ENCODE assay signal across 19 cellular contexts in the genomic region with DNA sequence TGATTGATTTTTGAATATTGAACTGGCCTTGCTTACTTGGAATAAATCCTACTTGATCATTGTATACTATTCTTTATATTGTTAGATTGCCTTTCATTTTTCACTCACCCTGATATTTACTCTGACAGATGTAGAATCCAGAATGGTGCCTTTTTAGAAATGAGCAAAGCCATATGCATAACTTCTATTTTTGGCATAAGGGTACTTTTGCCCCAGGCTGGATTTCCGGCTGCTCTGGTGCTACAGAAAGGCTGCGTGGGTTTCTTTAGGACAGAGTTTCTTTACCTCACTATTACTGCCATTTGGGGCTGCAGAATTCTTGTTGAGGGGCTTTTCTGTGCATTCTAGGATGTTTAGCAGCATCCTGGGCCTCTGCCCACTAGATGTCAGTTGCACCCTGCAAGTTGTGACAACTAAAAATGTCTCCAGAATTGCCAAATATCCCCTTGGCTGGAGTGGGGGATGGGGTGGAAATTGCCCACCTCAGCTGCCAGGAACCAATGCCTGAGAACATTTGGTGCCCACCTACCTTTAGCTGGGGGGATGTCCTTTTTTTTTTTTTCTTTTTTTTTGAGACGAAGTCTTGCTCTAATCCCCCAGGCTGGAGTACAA. TPM values are rescaled to one million over a fixed set of nuclear protein-coding genes. Genes with fewer than 3 reads are reported as not detected.
A peak's percentile ranks its signal among the peaks of the same experiment; 100 is the strongest.
DNase-seq lines count a peak whose midpoint lies in the region; ATAC-seq and TF ChIP-seq lines count a peak whose summit lies in the region.
"Had no signal": no experiment of that assay in that cellular context is flagged by ENCODE, and none has a peak within 500 bp of the region (broad histone marks: within the 10 kb centered on the region; RNA-seq: fewer than 3 reads in every experiment).

No MANE protein-coding gene starts in this region.

- intact Hi-C loops in MCF 10A (cut with micrococcal nuclease): no loop called here
- intact Hi-C loops in breast epithelium (cut with DNase I; ENCODE audit: low total_unique reads): loop anchor here (10.0 kb wide), 1 partner anchor 53 kb away; a partner anchor contains a TSS
- intact Hi-C loops in Calu3 (cut with micrococcal nuclease; ENCODE audit: unreplicated experiment): loop anchor here (5.0 kb wide), 1 partner anchor 180 kb away; no protein-coding TSS in a partner anchor

- H3K4me3 ChIP-seq in breast epithelium (no peak overlapping the region), SK-N-SH (ENCODE audit: low read depth in 2 of 2, low read length in 1 of 2) (no peak overlapping the region)
- H3K4me3 ChIP-seq: SJCRH30 had no signal

- no peak overlapping the region for H3K4me2 ChIP-seq in SK-N-SH

- ATAC-seq in stimulated activated naive B cell treated with anti-CD40 and anti-IgM and Interleukin-4, amounts not matched to agents 10 μg/mL and 1 μg/mL and 100 μg/mL, for 72 hours (replicated peaks): no peak

- WGBS in SK-N-SH (ENCODE audit: low lambda C conversion rate): 80% methylated on average over 3 of the region's 3 CpGs

- no peaks in the 10 kb centered on the region for H3K9me2 ChIP-seq in SK-N-SH

- no peaks in the 10 kb centered on the region for H3K27me3 Mint-ChIP-seq in MCF 10A (ENCODE audit: insufficient read depth, unreplicated experiment)
- H3K27me3 Mint-ChIP-seq in stimulated activated naive B cell treated with anti-CD40 and anti-IgM and Interleukin-4, amounts not matched to agents 10 μg/mL and 1 μg/mL and 100 μg/mL, for 72 hours: no peaks in the 10 kb centered on the region
- H3K27me3 Mint-ChIP-seq in Calu3 (ENCODE audit: unreplicated experiment): no peaks in the 10 kb centered on the region
- H3K27me3 Mint-ChIP-seq: CD4-positive, alpha-beta memory T cell had no signal

- peaks cover 7% of the 10 kb centered on the region for H3K36me3 Mint-ChIP-seq in MCF 10A (ENCODE audit: insufficient read depth, unreplicated experiment)
- H3K36me3 Mint-ChIP-seq in stimulated activated naive B cell treated with anti-CD40 and anti-IgM and Interleukin-4, amounts not matched to agents 10 μg/mL and 1 μg/mL and 100 μg/mL, for 72 hours: peaks cover 12 to 32% of the 10 kb centered on the region in 2 donors
- H3K36me3 Mint-ChIP-seq in Calu3 (ENCODE audit: insufficient read depth, unreplicated experiment): no peaks in the 10 kb centered on the region

- no peak for TF ChIP-seq RAD21 in SK-N-SH (IDR thresholded peaks at IDR 0.05; ENCODE audit: low read length)

- no TSS peak for BruUV-seq in MCF 10A (replicated peaks; lab: Mats Ljungman, UMichigan)
- BruUV-seq in Calu3 (replicated peaks; lab: Mats Ljungman, UMichigan): no TSS peak

- POLR2A ChIA-PET in MCF 10A (lab: Yijun Ruan, JAX): interaction anchor here (0.5 kb wide), 1 partner anchor 151 kb away, joined by 3 read pairs; no protein-coding TSS in a partner anchor
- POLR2A ChIA-PET in SK-N-SH (lab: Yijun Ruan, JAX): no interaction called here

- H3K9me3 Mint-ChIP-seq in MCF 10A (ENCODE audit: unreplicated experiment) (no peaks in the 10 kb centered on the region), Calu3 (ENCODE audit: low read depth, unreplicated experiment) (no peaks in the 10 kb centered on the region)
- peaks cover 0 to 2% of the 10 kb centered on the region in 2 donors for H3K9me3 Mint-ChIP-seq in stimulated activated naive B cell treated with anti-CD40 and anti-IgM and Interleukin-4, amounts not matched to agents 10 μg/mL and 1 μg/mL and 100 μg/mL, for 72 hours
- H3K9me3 Mint-ChIP-seq: HFFc6 had no signal

- H3K9me3 ChIP-seq in breast epithelium (no peaks in the 10 kb centered on the region), SK-N-SH (no peaks in the 10 kb centered on the region)

- H3K27ac ChIP-seq in breast epithelium (no peak overlapping the region), SK-N-SH (ENCODE audit: low read depth in 2 of 2, low read length in 1 of 2) (no peak overlapping the region)
- H3K27ac ChIP-seq: SJCRH30 had no signal

- H3K36me3 ChIP-seq in breast epithelium (no peaks in the 10 kb centered on the region), SK-N-SH (replicated peaks in 1 of 2; ENCODE audit: control insufficient read depth in 1 of 2, insufficient read depth in 2 of 2, low read length in 1 of 2) (peaks cover 0 to 4% of the 10 kb centered on the region in 2 experiments)
- H3K36me3 ChIP-seq: SJCRH30 had no signal

- no peak for DNase-seq in MCF 10A (ENCODE audit: unreplicated experiment)
- no peak for DNase-seq in breast epithelium (ENCODE audit: low spot score in 2 of 2)
- peak; percentile 20 for DNase-seq in RPMI7951 (ENCODE audit: low read depth)
- DNase-seq in foreskin melanocyte: peak; percentile 22
- DNase-seq in stimulated activated naive B cell treated with anti-CD40 and anti-IgM and Interleukin-4, amounts not matched to agents 10 μg/mL and 1 μg/mL and 100 μg/mL, for 72 hours: no peak
- no peak for DNase-seq in SK-N-SH
- DNase-seq in Calu3: no peak
- no peak for DNase-seq in germinal center (ENCODE audit: low spot score)
- DNase-seq: CD4-positive, alpha-beta memory T cell; HFFc6; IMR-90; Karpas-422; MV-4-11; NCI-H1417 treated with DMSO at 0.1 percent for 48 hours; NCI-H2081; NCI-H2227 treated with DMSO at 0.1 percent for 48 hours; NCI-H524 treated with DMSO at 0.1 percent for 48 hours; SJCRH30; SW 1271 had no signal

- H3K4me1 Mint-ChIP-seq in MCF 10A (ENCODE audit: insufficient read depth, unreplicated experiment) (no peaks in the 10 kb centered on the region), Calu3 (ENCODE audit: low read depth, unreplicated experiment) (no peaks in the 10 kb centered on the region)
- peaks cover 5 to 9% of the 10 kb centered on the region in 2 donors for H3K4me1 Mint-ChIP-seq in stimulated activated naive B cell treated with anti-CD40 and anti-IgM and Interleukin-4, amounts not matched to agents 10 μg/mL and 1 μg/mL and 100 μg/mL, for 72 hours

- H2AFZ ChIP-seq in SK-N-SH (ENCODE audit: low read depth): no peak overlapping the region

- no peaks in the 10 kb centered on the region for H3F3A ChIP-seq in SK-N-SH (replicated peaks; ENCODE audit: insufficient read depth)

- no peak overlapping the region for H3K4me3 Mint-ChIP-seq in MCF 10A (ENCODE audit: unreplicated experiment)
- H3K4me3 Mint-ChIP-seq in stimulated activated naive B cell treated with anti-CD40 and anti-IgM and Interleukin-4, amounts not matched to agents 10 μg/mL and 1 μg/mL and 100 μg/mL, for 72 hours: no peak overlapping the region
- H3K4me3 Mint-ChIP-seq in Calu3 (ENCODE audit: low read depth, unreplicated experiment): no peak overlapping the region
- H3K4me3 Mint-ChIP-seq: CD4-positive, alpha-beta memory T cell; HFFc6 had no signal

- no peak overlapping the region for H3K9ac ChIP-seq in SK-N-SH

- no peak for TF ChIP-seq POLR2A in breast epithelium (IDR thresholded peaks at IDR 0.05)

- H3K27ac Mint-ChIP-seq in MCF 10A (ENCODE audit: low read depth, unreplicated experiment) (peak overlapping the region; percentile 24), Calu3 (ENCODE audit: unreplicated experiment) (no peak overlapping the region)
- no peak overlapping the region for H3K27ac Mint-ChIP-seq in stimulated activated naive B cell treated with anti-CD40 and anti-IgM and Interleukin-4, amounts not matched to agents 10 μg/mL and 1 μg/mL and 100 μg/mL, for 72 hours
- H3K27ac Mint-ChIP-seq: CD4-positive, alpha-beta memory T cell; HFFc6 had no signal

- no peaks in the 10 kb centered on the region for H4K20me1 ChIP-seq in SK-N-SH (ENCODE audit: insufficient read depth)

- H3K79me2 ChIP-seq in SK-N-SH (ENCODE audit: insufficient read depth): no peaks in the 10 kb centered on the region

- no peaks in the 10 kb centered on the region for H3K27me3 ChIP-seq in breast epithelium
- no peaks in the 10 kb centered on the region for H3K27me3 ChIP-seq in SK-N-SH (ENCODE audit: insufficient read depth)
- H3K27me3 ChIP-seq: SJCRH30 had no signal

- no peak for TF ChIP-seq EP300 in SK-N-SH (IDR thresholded peaks at IDR 0.05; ENCODE audit: borderline replicate concordance in 1 of 2, low read depth in 1 of 2, low read length in 1 of 2)

- no peaks in the 10 kb centered on the region for H3K4me1 ChIP-seq in breast epithelium
- peaks cover 0 to 11% of the 10 kb centered on the region in 2 experiments; a peak in 2 of 4 replicates for H3K4me1 ChIP-seq in SK-N-SH (ENCODE audit: control insufficient read depth in 1 of 2, insufficient read depth in 2 of 2, low read depth in 1 of 2, low read length in 1 of 2)
- H3K4me1 ChIP-seq: SJCRH30 had no signal

- CTCF ChIA-PET in MCF 10A (lab: Yijun Ruan, JAX): interaction anchor here (0.6 to 6.4 kb wide), 8 partner anchors 9 to 256 kb away, joined by 3 to 71 read pairs (median 5); a partner anchor contains a TSS
- CTCF ChIA-PET in SK-N-SH (lab: Yijun Ruan, JAX): interaction anchor here (1.8 to 7.1 kb wide), 2 partner anchors 26 to 50 kb away, joined by 9 to 108 read pairs; a partner anchor contains a TSS
- CTCF ChIA-PET in Calu3 (lab: Charles Lee): no interaction called here

- TF ChIP-seq CTCF in MCF 10A (IDR thresholded peaks at IDR 0.05; ENCODE audit: unreplicated experiment) (no peak), breast epithelium (IDR thresholded peaks at IDR 0.05) (no peak), SK-N-SH (IDR thresholded peaks at IDR 0.05) (no peak), Calu3 (IDR thresholded peaks at IDR 0.05; ENCODE audit: unreplicated experiment) (no peak)

TF ChIP-seq in SK-N-SH, 30 proteins besides CTCF, POLR2A, EP300 and RAD21 (continues in another document):
- TF ChIP-seq, protein P1, sequence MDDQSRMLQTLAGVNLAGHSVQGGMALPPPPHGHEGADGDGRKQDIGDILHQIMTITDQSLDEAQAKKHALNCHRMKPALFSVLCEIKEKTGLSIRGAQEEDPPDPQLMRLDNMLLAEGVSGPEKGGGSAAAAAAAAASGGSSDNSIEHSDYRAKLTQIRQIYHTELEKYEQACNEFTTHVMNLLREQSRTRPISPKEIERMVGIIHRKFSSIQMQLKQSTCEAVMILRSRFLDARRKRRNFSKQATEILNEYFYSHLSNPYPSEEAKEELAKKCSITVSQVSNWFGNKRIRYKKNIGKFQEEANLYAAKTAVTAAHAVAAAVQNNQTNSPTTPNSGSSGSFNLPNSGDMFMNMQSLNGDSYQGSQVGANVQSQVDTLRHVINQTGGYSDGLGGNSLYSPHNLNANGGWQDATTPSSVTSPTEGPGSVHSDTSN (IDR thresholded peaks at IDR 0.05): no peak
- TF ChIP-seq, protein P2, sequence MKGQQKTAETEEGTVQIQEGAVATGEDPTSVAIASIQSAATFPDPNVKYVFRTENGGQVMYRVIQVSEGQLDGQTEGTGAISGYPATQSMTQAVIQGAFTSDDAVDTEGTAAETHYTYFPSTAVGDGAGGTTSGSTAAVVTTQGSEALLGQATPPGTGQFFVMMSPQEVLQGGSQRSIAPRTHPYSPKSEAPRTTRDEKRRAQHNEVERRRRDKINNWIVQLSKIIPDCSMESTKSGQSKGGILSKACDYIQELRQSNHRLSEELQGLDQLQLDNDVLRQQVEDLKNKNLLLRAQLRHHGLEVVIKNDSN (IDR thresholded peaks at IDR 0.05; ENCODE audit: borderline replicate concordance, low read depth): no peak
- TF ChIP-seq YY1 (IDR thresholded peaks at IDR 0.05; ENCODE audit: low read depth): no peak
- no peak for TF ChIP-seq TCF12 (IDR thresholded peaks at IDR 0.05)

RNA-seq across cellular contexts. Expression of a gene that starts 50.1 kb away (rescaled TPM):
- 10.4 and 16.2 TPM in 2 replicates for total RNA-seq in MCF 10A (2022)
- 10 to 100 TPM; 10.8 to 14.1 (median 11.4) TPM for total RNA-seq in breast epithelium
- 2.4 and 2.5 TPM in 2 replicates for total RNA-seq in RPMI7951 (2014; rRNA removed; shearing (Covaris generic))
- polyA plus RNA-seq in SK-N-SH (2012; rRNA removed): 4.1 and 6.3 TPM in 2 replicates
- 2.1 and 2.9 TPM in 2 replicates for polyA plus RNA-seq in SK-N-SH (2012; cell fraction: cytosol; rRNA removed)
- 14.6 and 19.0 TPM in 2 replicates for polyA plus RNA-seq in SK-N-SH (2012; cell fraction: nucleus; rRNA removed)
- 11.4 and 12.3 TPM in 2 replicates for total RNA-seq in Calu3 (2022)

Comparison
In these comparisons a context has a peak if more than half of its experiments do, and no peak if none do; other contexts are left out.
1. DNase-seq: peak in RPMI7951 (single experiment) and foreskin melanocyte (single experiment); none in MCF 10A (single experiment), breast epithelium (0 of 2), stimulated activated naive B cell treated with anti-CD40 and anti-IgM and Interleukin-4, amounts not matched to agents 10 μg/mL and 1 μg/mL and 100 μg/mL, for 72 hours (single experiment), SK-N-SH (single experiment), Calu3 (single experiment) and germinal center (single experiment).